Comparison of ENCODE assay signal across 7 cellular contexts in genomic region chr1:1034438-1034759, GRCh38. TPM values are rescaled to one million over a fixed set of nuclear protein-coding genes. Genes with fewer than 3 reads are reported as not detected.
DNase-seq lines count a peak whose midpoint lies in the region; TF ChIP-seq lines count a peak whose summit lies in the region.
"Had no signal": no experiment of that assay in that cellular context is flagged by ENCODE, and none has a peak within 500 bp of the region (broad histone marks: within the 10 kb centered on the region; RNA-seq: fewer than 3 reads in every experiment).

No MANE protein-coding gene starts in this region.

- no peak overlapping the region for H3K27ac ChIP-seq in smooth muscle cell (ENCODE audit: low read depth)

- H3K4me1 Mint-ChIP-seq in activated naive CD4-positive, alpha-beta T cell treated with anti-CD3 and anti-CD28 coated beads, Interleukin-2, amount 50 U/mL, for 24 hours: peaks cover 17% of the 10 kb centered on the region
- H3K4me1 Mint-ChIP-seq in brain: peaks cover 24% of the 10 kb centered on the region

- H4K20me1 ChIP-seq in smooth muscle cell (ENCODE audit: low read depth): peaks cover 75% of the 10 kb centered on the region

- H3K4me3 ChIP-seq in smooth muscle cell: no peak overlapping the region

- no peak overlapping the region for H3K27ac Mint-ChIP-seq in activated naive CD4-positive, alpha-beta T cell treated with anti-CD3 and anti-CD28 coated beads, Interleukin-2, amount 50 U/mL, for 24 hours
- peak overlapping the region in 1 of 5 experiments; percentile 81 for H3K27ac Mint-ChIP-seq in brain

- peaks cover 14% of the 10 kb centered on the region for H3K27me3 ChIP-seq in smooth muscle cell (ENCODE audit: low read depth)

- peak overlapping the region; percentile 58 for H3K4me3 Mint-ChIP-seq in activated naive CD4-positive, alpha-beta T cell treated with anti-CD3 and anti-CD28 coated beads, Interleukin-2, amount 50 U/mL, for 24 hours
- peak overlapping the region; percentile 55 to 76 (median 61) for H3K4me3 Mint-ChIP-seq in brain

- no peak overlapping the region for H2AFZ ChIP-seq in smooth muscle cell (ENCODE audit: low read depth)

- WGBS in smooth muscle cell (ENCODE audit: low lambda C conversion rate): 61% methylated on average over 23 of the region's 28 CpGs

- no peaks in the 10 kb centered on the region for H3K79me2 ChIP-seq in smooth muscle cell (ENCODE audit: low read depth)

- peak overlapping the region; percentile 96 for H3K4me2 ChIP-seq in smooth muscle cell

- H3K27me3 Mint-ChIP-seq in activated naive CD4-positive, alpha-beta T cell treated with anti-CD3 and anti-CD28 coated beads, Interleukin-2, amount 50 U/mL, for 24 hours: no peaks in the 10 kb centered on the region
- peaks cover 8% of the 10 kb centered on the region for H3K27me3 Mint-ChIP-seq in brain

- H3K9ac ChIP-seq in smooth muscle cell (ENCODE audit: low read depth): no peak overlapping the region

- no peaks in the 10 kb centered on the region for H3K36me3 Mint-ChIP-seq in activated naive CD4-positive, alpha-beta T cell treated with anti-CD3 and anti-CD28 coated beads, Interleukin-2, amount 50 U/mL, for 24 hours
- peaks cover 5% of the 10 kb centered on the region for H3K36me3 Mint-ChIP-seq in brain

- no peaks in the 10 kb centered on the region for H3K9me3 Mint-ChIP-seq in activated naive CD4-positive, alpha-beta T cell treated with anti-CD3 and anti-CD28 coated beads, Interleukin-2, amount 50 U/mL, for 24 hours
- no peaks in the 10 kb centered on the region for H3K9me3 Mint-ChIP-seq in brain

- H3K36me3 ChIP-seq in smooth muscle cell (ENCODE audit: low read depth): no peaks in the 10 kb centered on the region

- DNase-seq in activated naive CD4-positive, alpha-beta T cell (lab: John Stamatoyannopoulos, UW): no peak
- DNase-seq in smooth muscle cell (lab: John Stamatoyannopoulos, UW; ENCODE audit: unreplicated experiment) (no peak), pons (ENCODE audit: low spot score) (no peak), cerebellum (ENCODE audit: low spot score) (no peak)

- no peaks in the 10 kb centered on the region for H3K9me3 ChIP-seq in smooth muscle cell (replicated peaks; ENCODE audit: low read depth)

- peaks cover 7% of the 10 kb centered on the region for H3K4me1 ChIP-seq in smooth muscle cell (ENCODE audit: low read depth)

- TF ChIP-seq CTCF in brain (conservative IDR thresholded peaks at IDR 0.05) (no peak), smooth muscle cell (IDR thresholded peaks at IDR 0.05; ENCODE audit: borderline replicate concordance, insufficient read depth, poor library complexity, severe bottlenecking) (no peak)

- H3F3A ChIP-seq in smooth muscle cell (ENCODE audit: low read depth): no peaks in the 10 kb centered on the region

RNA-seq across cellular contexts. Expression of gene AGRN, which starts 14.5 kb away (rescaled TPM):
- 37.8 TPM for polyA plus RNA-seq in brain (ENCODE audit: insufficient read depth, low read depth, low replicate concordance)
- 24.7 and 28.9 TPM in 2 replicates for total RNA-seq in smooth muscle cell
- 17.5 and 31.0 TPM in 2 replicates for polyA plus RNA-seq in smooth muscle cell
- total RNA-seq in cerebellum: 71.5 TPM

RNA-seq across cellular contexts. Expression of gene ISG15, which starts 21.1 kb away (rescaled TPM):
- polyA plus RNA-seq in brain (ENCODE audit: insufficient read depth, low read depth, low replicate concordance): 75.9 TPM
- 49.1 and 109 TPM in 2 replicates for total RNA-seq in smooth muscle cell
- 147 and 148 TPM in 2 replicates for polyA plus RNA-seq in smooth muscle cell
- total RNA-seq in cerebellum: 10.3 TPM

RNA-seq across cellular contexts. Expression of gene HES4, which starts 34.5 kb away (rescaled TPM):
- polyA plus RNA-seq in brain (ENCODE audit: insufficient read depth, low read depth, low replicate concordance) (4.9 TPM), smooth muscle cell (72.0 and 82.1 TPM in 2 replicates)
- total RNA-seq in smooth muscle cell (33.8 and 57.0 TPM in 2 replicates), cerebellum (14.9 TPM)

RNA-seq across cellular contexts. Expression of gene RNF223, which starts 39.7 kb away (rescaled TPM):
- polyA plus RNA-seq in brain (ENCODE audit: insufficient read depth, low read depth, low replicate concordance) (not detected), smooth muscle cell (1.6 and 1.9 TPM in 2 replicates)
- total RNA-seq in smooth muscle cell (0.81 and 4.3 TPM in 2 replicates), cerebellum (not detected)
- total RNA-seq: renal cortical epithelial cell had no signal

RNA-seq across cellular contexts. Expression of gene PERM1, which starts 52.5 kb away (rescaled TPM):
- polyA plus RNA-seq in brain (ENCODE audit: insufficient read depth, low read depth, low replicate concordance) (not detected), smooth muscle cell (2.6 and 3.1 TPM in 2 replicates)
- total RNA-seq in smooth muscle cell (0.22 TPM in 1 of 2 replicates, not detected in the other), cerebellum (0.18 TPM)
